Comparison of ENCODE assay signal across 8 cellular contexts in the genomic region with DNA sequence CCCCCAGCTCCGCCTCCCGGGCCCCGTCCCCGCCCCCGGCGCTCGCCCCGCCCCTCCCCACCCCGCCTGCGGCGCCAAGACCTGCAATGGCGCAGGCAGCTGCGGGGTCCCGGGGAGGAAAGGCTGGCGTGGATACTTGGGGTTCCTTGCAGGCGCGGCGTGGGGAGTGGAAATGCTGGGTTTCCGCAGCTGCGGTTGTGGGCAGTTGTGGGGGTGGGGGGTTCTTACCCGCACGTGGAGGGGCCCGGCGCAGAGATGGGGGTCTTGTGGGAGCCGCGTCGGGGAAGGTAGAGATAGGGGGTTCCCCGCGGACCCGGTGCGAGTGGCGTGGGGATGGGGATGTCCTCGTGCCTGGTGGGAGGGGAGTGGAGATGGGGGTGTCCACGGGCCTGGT. TPM values are rescaled to one million over a fixed set of nuclear protein-coding genes. Genes with fewer than 3 reads are reported as not detected.
DNase-seq lines count a peak whose midpoint lies in the region; ATAC-seq and TF ChIP-seq lines count a peak whose summit lies in the region.

No MANE protein-coding gene starts in this region.

- TF ChIP-seq CTCF in GM12865 (IDR thresholded peaks at IDR 0.05; ENCODE audit: insufficient read depth, low read depth, low read length, missing control alignments) (no peak), HFFc6 (IDR thresholded peaks at IDR 0.05) (no peak), SU-DHL-6 (IDR thresholded peaks at IDR 0.05; ENCODE audit: insufficient read depth, low read length, poor library complexity, severe bottlenecking) (no peak), endothelial cell (IDR thresholded peaks at IDR 0.05; ENCODE audit: unreplicated experiment) (no peak)

- DNase-seq in GM12865 (ENCODE audit: low read depth) (no peak), HFFc6 (no peak), endothelial cell (ENCODE audit: low spot score) (no peak), neuronal stem cell (ENCODE audit: low spot score) (no peak), UCSD-AML1 (lab: John Stamatoyannopoulos, UW; ENCODE audit: unreplicated experiment) (no peak)
- no peak for DNase-seq in stimulated activated CD4-positive, alpha-beta T cell treated with anti-CD3 and anti-CD28 coated beads, Interleukin-1b, Interleukin-23, amount 100 ng/mL, for 48 hours

- H2BK5ac ChIP-seq in neuronal stem cell (ENCODE audit: low read length), result no peak overlapping the region

- no peak for ATAC-seq in HG03469 (IDR thresholded peaks at IDR 0.05; ENCODE audit: unreplicated experiment)

- H2BK120ac ChIP-seq in neuronal stem cell (ENCODE audit: low read depth, low read length), result no peak overlapping the region

- H3K9me3 ChIP-seq in SU-DHL-6 (ENCODE audit: insufficient read depth, low read length) (no peaks in the 10 kb centered on the region), neuronal stem cell (replicated peaks in 1 of 2; ENCODE audit: control insufficient read depth in 2 of 2, insufficient read depth in 1 of 2, low read depth in 1 of 2, low read length in 2 of 2) (peaks cover 6 to 15% of the 10 kb centered on the region in 2 donors)

- H3K36me3 ChIP-seq in SU-DHL-6 (ENCODE audit: low read length) (no peaks in the 10 kb centered on the region), neuronal stem cell (replicated peaks in 1 of 2; ENCODE audit: control insufficient read depth in 2 of 2, insufficient read depth in 2 of 2, low read length in 2 of 2) (peaks cover 11% of the 10 kb centered on the region in 2 donors)

- H2BK12ac ChIP-seq in neuronal stem cell (ENCODE audit: low read length), result peak overlapping the region; percentile 22

- H3K4me1 Mint-ChIP-seq in HFFc6 (ENCODE audit: low read depth) (no peaks in the 10 kb centered on the region), endothelial cell (ENCODE audit: unreplicated experiment) (peaks cover 7% of the 10 kb centered on the region)

- no peak overlapping the region for H4K91ac ChIP-seq in neuronal stem cell (ENCODE audit: low read depth, low read length, poor library complexity)

- no peak overlapping the region for H2AK5ac ChIP-seq in neuronal stem cell (ENCODE audit: low read depth, low read length)

- H3K36me3 Mint-ChIP-seq in HFFc6 (ENCODE audit: low read depth) (peaks cover 17% of the 10 kb centered on the region), endothelial cell (ENCODE audit: low read depth, unreplicated experiment) (peaks cover 18% of the 10 kb centered on the region)

- H3K9me2 ChIP-seq in SU-DHL-6 (replicated peaks; ENCODE audit: insufficient read depth, low read length), result no peaks in the 10 kb centered on the region

- H3K9me3 Mint-ChIP-seq in HFFc6, result peaks cover 10% of the 10 kb centered on the region
- H3K9me3 Mint-ChIP-seq in endothelial cell (ENCODE audit: unreplicated experiment), result peaks cover 11% of the 10 kb centered on the region

- peaks cover 12% of the 10 kb centered on the region for H3K79me1 ChIP-seq in neuronal stem cell (ENCODE audit: low read depth, low read length)

- no peak overlapping the region for H2BK15ac ChIP-seq in neuronal stem cell (ENCODE audit: low read length)

- no peak overlapping the region for H3K14ac ChIP-seq in neuronal stem cell (ENCODE audit: low read length)

- H3K79me2 ChIP-seq in SU-DHL-6 (ENCODE audit: insufficient read depth, low read length), result peaks cover 28% of the 10 kb centered on the region

- H3K4me2 ChIP-seq in SU-DHL-6 (ENCODE audit: low read depth, low read length, poor library complexity, severe bottlenecking), result peak overlapping the region; percentile 40
- peak overlapping the region; percentile 73 for H3K4me2 ChIP-seq in neuronal stem cell (ENCODE audit: insufficient read depth, low read length, poor library complexity, severe bottlenecking)

- H2AFZ ChIP-seq in SU-DHL-6 (ENCODE audit: low read depth, low read length, severe bottlenecking) (no peak overlapping the region), neuronal stem cell (ENCODE audit: low read length) (peak overlapping the region; percentile 99)

- no peak overlapping the region for H3K23ac ChIP-seq in neuronal stem cell (ENCODE audit: low read depth, low read length, poor library complexity)

- H3K27ac Mint-ChIP-seq in HFFc6 (peak overlapping the region; percentile 47; the same call in 1 of the 2 replicates), endothelial cell (ENCODE audit: unreplicated experiment) (no peak overlapping the region)

- H3K27me3 ChIP-seq in SU-DHL-6 (ENCODE audit: low read length), result no peaks in the 10 kb centered on the region
- no peaks in the 10 kb centered on the region for H3K27me3 ChIP-seq in neuronal stem cell (ENCODE audit: control insufficient read depth in 3 of 3, insufficient read depth in 3 of 3, low read depth in 1 of 3, low read length in 3 of 3)

- H3K4ac ChIP-seq in neuronal stem cell (ENCODE audit: low read length), result no peak overlapping the region

- peak overlapping the region; percentile 96 for H3K18ac ChIP-seq in neuronal stem cell (ENCODE audit: low read length)

- no peak overlapping the region for H4K8ac ChIP-seq in neuronal stem cell (ENCODE audit: low read depth, low read length)

- H3F3A ChIP-seq in SU-DHL-6 (ENCODE audit: insufficient read depth), result peaks cover 20% of the 10 kb centered on the region

- no CpG with 5 or more reads among the region's 34 CpGs for WGBS in neuronal stem cell (ENCODE audit: extremely low coverage in 2 of 2, insufficient read length in 2 of 2, insufficient replicate concordance in 1 of 2), 2 donors

- H3K27me3 Mint-ChIP-seq in HFFc6 (ENCODE audit: insufficient read depth), result peaks cover 7% of the 10 kb centered on the region
- H3K27me3 Mint-ChIP-seq in endothelial cell (ENCODE audit: unreplicated experiment), result peaks cover 13% of the 10 kb centered on the region

- H3K4me3 Mint-ChIP-seq in HFFc6 (peak overlapping the region; percentile 78), endothelial cell (ENCODE audit: unreplicated experiment) (peak overlapping the region; percentile 76)

- H3K4me1 ChIP-seq in neuronal stem cell (ENCODE audit: control insufficient read depth in 2 of 2, insufficient read depth in 1 of 2, low read depth in 1 of 2, low read length in 2 of 2), result no peaks in the 10 kb centered on the region

- H3K27ac ChIP-seq in SU-DHL-6 (ENCODE audit: low read depth, low read length) (peak overlapping the region; percentile 48; the same call in 1 of the 2 replicates), neuronal stem cell (replicated peaks; ENCODE audit: low read length) (peak overlapping the region; percentile 77)

- peak overlapping the region; percentile 73 for H3K4me3 ChIP-seq in GM12865 (ENCODE audit: low read depth, low read length)
- H3K4me3 ChIP-seq in SU-DHL-6 (ENCODE audit: insufficient read depth, low read length, poor library complexity, severe bottlenecking), result no peak overlapping the region
- H3K4me3 ChIP-seq in neuronal stem cell (ENCODE audit: low read length in 2 of 2), result peak overlapping the region; percentile 66 to 91

- H4K20me1 ChIP-seq in SU-DHL-6 (ENCODE audit: low read depth, low read length), result no peaks in the 10 kb centered on the region

- no peak overlapping the region for H3K9ac ChIP-seq in SU-DHL-6 (ENCODE audit: low read length)
- H3K9ac ChIP-seq in neuronal stem cell (ENCODE audit: low read depth, low read length, poor library complexity), result peak overlapping the region; percentile 70

RNA-seq across cellular contexts. Expression of a gene that starts 0.7 kb away (rescaled TPM):
- 10 to 100 TPM; 26.8 to 35.1 (median 32.8) TPM for total RNA-seq in HFFc6 (2021; fragmentation: NEBNext Ultra II Directional; extraction: Animal tissue kit (Norgen Biotek cat#: 25700))
- total RNA-seq in endothelial cell (ENCODE audit: unreplicated experiment), result 25.8 TPM
- 52.5 TPM for polyA plus RNA-seq in neuronal stem cell (2013, experiment 1 of 2)
- polyA plus RNA-seq in neuronal stem cell (2013, experiment 2 of 2), result 51.6 TPM
